In the genomic region with DNA sequence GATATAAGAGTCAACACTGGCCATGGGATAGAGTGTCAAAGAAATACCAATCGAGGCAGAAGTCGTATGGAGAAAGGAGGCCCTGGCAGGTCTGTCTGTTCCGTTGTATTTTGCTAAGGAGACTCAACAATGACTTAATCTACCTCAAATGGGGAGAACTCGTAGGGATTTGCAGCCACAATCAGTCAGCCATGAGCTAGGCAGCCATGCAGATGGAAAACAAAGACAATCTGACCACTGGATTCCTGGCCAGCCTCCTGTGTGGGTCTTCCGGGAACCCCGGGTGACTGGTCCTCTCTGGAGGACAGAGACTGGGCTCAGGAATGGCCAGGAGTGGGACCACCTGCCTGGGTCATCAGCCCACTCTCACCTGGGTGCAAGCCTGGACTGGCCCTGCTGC, we compare ENCODE assay signal across 25 cellular contexts.
"Had no signal": no experiment of that assay in that cellular context is flagged by ENCODE, and none has a peak within 500 bp of the region (broad histone marks: within the 10 kb centered on the region; RNA-seq: fewer than 3 reads in every experiment).

No MANE protein-coding gene starts in this region.

- H3K9me3 ChIP-seq: SJCRH30 had no signal

- ATAC-seq: Panc1, PC-3, Right ventricle myocardium inferior, SK-N-SH treated with all-trans-retinoic acid at 6 μM for 48 hours had no signal

- DNase-seq: IMR-90; Kasumi-1; KG1; MM.1S; MV-4-11; NCI-H1048; NCI-H1105; NCI-H1417; NCI-H1436 treated with DMSO at 0.1 percent for 48 hours; NCI-H1694; NCI-H187 treated with DMSO at 0.1 percent for 48 hours; NCI-H2029 treated with DMSO at 0.1 percent for 48 hours; NCI-H345; NCI-H446 treated with DMSO at 0.1 percent for 48 hours; NCI-H510A treated with DMSO at 0.1 percent for 48 hours; NCI-H526; NCI-H82; NK-92 treated with Interleukin-12 subunit alpha and Interleukin-12 subunit beta, amount 100 ng/mL, for 24 hours; PC-3; SHP77 treated with DMSO at 0.1 percent for 48 hours; SJCRH30 had no signal

- H3K4me3 ChIP-seq: SJCRH30 had no signal

- H3K27me3 ChIP-seq: SJCRH30 had no signal

- H3K36me3 ChIP-seq: SJCRH30 had no signal

- H3K4me1 ChIP-seq: SJCRH30 had no signal

- H3K27ac ChIP-seq: HL-60, SJCRH30 had no signal
